Comparison of ENCODE assay signal across 1 cellular context in the genomic region with DNA sequence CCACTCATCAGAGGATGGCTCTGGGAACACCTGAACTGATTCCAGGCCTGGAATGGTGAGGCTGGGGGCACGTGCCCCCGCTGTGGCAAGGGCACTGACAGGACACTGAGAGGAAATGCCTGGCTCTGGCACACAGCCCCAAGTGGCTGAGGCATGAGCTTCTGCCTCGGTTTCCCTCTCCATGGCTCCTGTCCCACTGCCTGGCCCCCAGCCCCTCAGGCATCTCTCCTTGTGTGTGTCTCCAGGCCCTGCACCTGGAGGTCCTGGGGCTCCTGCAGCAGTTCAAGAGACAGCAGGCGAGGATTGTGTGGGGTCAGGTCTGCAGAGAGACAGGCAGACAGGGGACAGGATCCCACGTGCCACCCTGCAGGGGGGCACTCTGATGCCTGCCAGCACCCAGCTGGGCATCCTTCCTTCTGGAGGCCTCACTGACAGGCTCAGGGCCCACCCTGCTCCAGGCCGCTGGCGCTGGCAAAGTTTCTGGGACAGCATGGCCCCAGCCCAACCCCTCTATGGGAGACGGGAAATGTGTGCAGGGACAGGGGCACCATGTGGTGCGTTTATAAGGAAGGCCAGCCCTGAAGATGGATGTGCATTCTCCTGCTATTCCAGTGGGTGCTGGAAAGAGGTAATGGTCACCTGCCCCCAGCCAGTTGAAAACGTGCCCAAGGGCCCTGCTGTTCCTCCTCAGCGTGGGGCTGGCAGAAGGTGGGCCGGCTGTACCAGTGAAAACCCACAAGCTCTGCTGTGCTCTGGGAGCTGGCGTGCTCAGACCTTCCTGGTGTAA.
TF ChIP-seq lines count a peak whose summit lies in the region.

No MANE protein-coding gene starts in this region.

TF ChIP-seq in IMR-90, 13 proteins besides CTCF, POLR2A, EP300 and RAD21 (continued from another document):
- TF ChIP-seq RCOR1 (IDR thresholded peaks at IDR 0.05; ENCODE audit: insufficient replicate concordance, low read length): no peak
- no peak for TF ChIP-seq RFX5 (IDR thresholded peaks at IDR 0.05; ENCODE audit: low read depth, low read length)
- TF ChIP-seq CHD1 (IDR thresholded peaks at IDR 0.05; ENCODE audit: low read depth, low read length): no peak
- TF ChIP-seq, protein P1, sequence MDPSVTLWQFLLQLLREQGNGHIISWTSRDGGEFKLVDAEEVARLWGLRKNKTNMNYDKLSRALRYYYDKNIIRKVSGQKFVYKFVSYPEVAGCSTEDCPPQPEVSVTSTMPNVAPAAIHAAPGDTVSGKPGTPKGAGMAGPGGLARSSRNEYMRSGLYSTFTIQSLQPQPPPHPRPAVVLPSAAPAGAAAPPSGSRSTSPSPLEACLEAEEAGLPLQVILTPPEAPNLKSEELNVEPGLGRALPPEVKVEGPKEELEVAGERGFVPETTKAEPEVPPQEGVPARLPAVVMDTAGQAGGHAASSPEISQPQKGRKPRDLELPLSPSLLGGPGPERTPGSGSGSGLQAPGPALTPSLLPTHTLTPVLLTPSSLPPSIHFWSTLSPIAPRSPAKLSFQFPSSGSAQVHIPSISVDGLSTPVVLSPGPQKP (IDR thresholded peaks at IDR 0.05; ENCODE audit: borderline replicate concordance, low read depth, low read length): no peak
- TF ChIP-seq, protein P2, sequence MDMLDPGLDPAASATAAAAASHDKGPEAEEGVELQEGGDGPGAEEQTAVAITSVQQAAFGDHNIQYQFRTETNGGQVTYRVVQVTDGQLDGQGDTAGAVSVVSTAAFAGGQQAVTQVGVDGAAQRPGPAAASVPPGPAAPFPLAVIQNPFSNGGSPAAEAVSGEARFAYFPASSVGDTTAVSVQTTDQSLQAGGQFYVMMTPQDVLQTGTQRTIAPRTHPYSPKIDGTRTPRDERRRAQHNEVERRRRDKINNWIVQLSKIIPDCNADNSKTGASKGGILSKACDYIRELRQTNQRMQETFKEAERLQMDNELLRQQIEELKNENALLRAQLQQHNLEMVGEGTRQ (IDR thresholded peaks at IDR 0.05; ENCODE audit: low read depth, low read length): no peak
- TF ChIP-seq BHLHE40 (IDR thresholded peaks at IDR 0.05; ENCODE audit: low read depth, low read length): no peak
- no peak for TF ChIP-seq FOS (IDR thresholded peaks at IDR 0.05; ENCODE audit: low read depth, low read length)
- TF ChIP-seq SMC3 (IDR thresholded peaks at IDR 0.05; ENCODE audit: low read depth, low read length): no peak
- no peak for TF ChIP-seq MAZ (IDR thresholded peaks at IDR 0.05; ENCODE audit: borderline replicate concordance, low read depth, low read length)
